14 cellular contexts compared by ENCODE assay signal in genomic region chr3:145900056-145900829, GRCh38.
DNase-seq lines count a peak whose midpoint lies in the region; ATAC-seq and TF ChIP-seq lines count a peak whose summit lies in the region.
"Had no signal": no experiment of that assay in that cellular context is flagged by ENCODE, and none has a peak within 500 bp of the region (broad histone marks: within the 10 kb centered on the region; RNA-seq: fewer than 3 reads in every experiment).

No MANE protein-coding gene starts in this region.

- no peak overlapping the region for H3K4me3 Mint-ChIP-seq in natural killer cell
- H3K4me3 Mint-ChIP-seq: brain had no signal

- no peak for TF ChIP-seq EP300 in gastroesophageal sphincter (IDR thresholded peaks at IDR 0.05)

- no peak for TF ChIP-seq CTCF in natural killer cell (IDR thresholded peaks at IDR 0.05)
- no peak for TF ChIP-seq CTCF in gastroesophageal sphincter (IDR thresholded peaks at IDR 0.05)

- WGBS in gastroesophageal sphincter (ENCODE audit: low coverage in 1 of 2), 2 donors = 36 to 46% methylated on average over 2 to 3 of the region's 3 CpGs

- H3K27me3 Mint-ChIP-seq in natural killer cell (ENCODE audit: low read depth in 2 of 2) = no peaks in the 10 kb centered on the region

- intact Hi-C loops in natural killer cell (cut with micrococcal nuclease) = no loop called here

- H3K4me1 Mint-ChIP-seq in natural killer cell = no peaks in the 10 kb centered on the region

- TF ChIP-seq POLR2A in gastroesophageal sphincter (IDR thresholded peaks at IDR 0.05) = no peak

- no peaks in the 10 kb centered on the region for H3K36me3 ChIP-seq in gastroesophageal sphincter
- H3K36me3 ChIP-seq: BLaER1 had no signal

- no peak overlapping the region for H3K27ac ChIP-seq in gastroesophageal sphincter
- H3K27ac ChIP-seq: BLaER1, skin epidermis had no signal

- H3K27ac Mint-ChIP-seq in natural killer cell = no peak overlapping the region
- H3K27ac Mint-ChIP-seq: brain had no signal

- H3K4me1 ChIP-seq in gastroesophageal sphincter = peaks cover 0 to 20% (median 0%) of the 10 kb centered on the region in 3 donors

- H3K9me3 ChIP-seq in gastroesophageal sphincter = no peaks in the 10 kb centered on the region
- H3K9me3 ChIP-seq: BLaER1 had no signal

- peak; percentile 76 for ATAC-seq in GM18520 (IDR thresholded peaks at IDR 0.05; ENCODE audit: unreplicated experiment)
- ATAC-seq in GM21515 (IDR thresholded peaks at IDR 0.05; ENCODE audit: unreplicated experiment) = peak; percentile 54
- peak; percentile 73 for ATAC-seq in HG03064 (IDR thresholded peaks at IDR 0.05; ENCODE audit: low read depth, unreplicated experiment)
- ATAC-seq in natural killer cell = no peak
- ATAC-seq in gastroesophageal sphincter = no peak
- ATAC-seq: Panc1 had no signal

- peak; percentile 94 for DNase-seq in NCI-H2171 treated with DMSO at 0.1 percent for 48 hours (lab: John Stamatoyannopoulos, UW)
- no peak for DNase-seq in natural killer cell
- no peak for DNase-seq in Ammon's horn (ENCODE audit: low spot score)
- DNase-seq in EL = no peak
- DNase-seq: NCI-H1105, T-helper 9 cell had no signal

- peaks cover 13% of the 10 kb centered on the region in 2 donors for H3K9me3 Mint-ChIP-seq in natural killer cell
- H3K9me3 Mint-ChIP-seq: brain had no signal

- H3K36me3 Mint-ChIP-seq in natural killer cell = no peaks in the 10 kb centered on the region
- H3K36me3 Mint-ChIP-seq: brain had no signal

- H3K4me3 ChIP-seq in gastroesophageal sphincter = no peak overlapping the region
- H3K4me3 ChIP-seq: BLaER1, skin epidermis had no signal

- H3K27me3 ChIP-seq in gastroesophageal sphincter = no peaks in the 10 kb centered on the region
- H3K27me3 ChIP-seq: BLaER1 had no signal

Comparison
In these comparisons a context has a peak if more than half of its experiments do, and no peak if none do; other contexts are left out.
1. ATAC-seq: peak in GM18520 (single experiment), GM21515 (single experiment) and HG03064 (single experiment); none in natural killer cell (0 of 3) and gastroesophageal sphincter (single experiment).